ENCODE assay signal across 6 cellular contexts in the genomic region with DNA sequence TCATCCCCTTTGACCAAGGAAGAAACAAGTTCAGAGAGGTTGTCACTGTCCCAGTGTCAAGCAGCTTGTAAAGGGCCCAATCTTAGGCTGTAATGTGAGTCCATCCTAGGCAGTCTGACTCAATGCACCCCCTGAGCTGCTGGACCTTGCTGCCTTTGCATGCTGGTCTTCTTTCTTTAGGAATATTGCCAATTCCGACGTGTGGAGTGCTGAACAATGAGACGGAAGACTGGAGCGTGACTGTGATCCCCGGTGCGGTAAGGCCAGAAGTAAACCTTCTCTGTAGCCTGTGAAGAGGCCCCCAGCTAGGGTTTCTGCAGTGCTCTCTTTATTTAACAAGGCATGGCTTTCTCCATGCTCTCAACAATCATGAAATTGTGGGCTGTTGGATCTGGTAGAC. TPM values are rescaled to one million over a fixed set of nuclear protein-coding genes. Genes with fewer than 3 reads are reported as not detected.
DNase-seq lines count a peak whose midpoint lies in the region; TF ChIP-seq lines count a peak whose summit lies in the region.

No MANE protein-coding gene starts in this region.

- DNase-seq in GM23248 (peak; percentile 23), adipocyte (ENCODE audit: low read depth) (no peak), NCI-H524 (lab: John Stamatoyannopoulos, UW) (no peak), SKM-1 treated with dmso at 0.1 percent for 144 hours (lab: John Stamatoyannopoulos, UW; ENCODE audit: unreplicated experiment) (no peak)
- no peak for DNase-seq in activated CD8-positive, alpha-beta memory T cell treated with anti-CD3 and anti-CD28 coated beads for 24 hours

- H3K79me2 ChIP-seq in GM23248 (ENCODE audit: insufficient read depth) (no peaks in the 10 kb centered on the region), neural cell (replicated peaks; ENCODE audit: insufficient read depth, low read length) (peaks cover 15% of the 10 kb centered on the region)

- H3K9me3 ChIP-seq in GM23248 (ENCODE audit: low read depth) (no peaks in the 10 kb centered on the region), adipocyte (ENCODE audit: control insufficient read depth, low read length) (no peaks in the 10 kb centered on the region), neural cell (ENCODE audit: low read length) (no peaks in the 10 kb centered on the region)

- H3K27ac ChIP-seq in GM23248 (no peak overlapping the region), neural cell (ENCODE audit: low read length) (no peak overlapping the region)

- H3K4me1 ChIP-seq in GM23248 (ENCODE audit: insufficient read depth) (0 out of 2 replicates have a peak, but pooled peaks cover 7% of the 10 kb centered on the region), adipocyte (ENCODE audit: control insufficient read depth, insufficient read depth, low read length) (peaks cover 7% of the 10 kb centered on the region)

- H3F3A ChIP-seq in GM23248 (ENCODE audit: insufficient read depth): no peaks in the 10 kb centered on the region; the same call in 1 of the 2 replicates
- no peaks in the 10 kb centered on the region for H3F3A ChIP-seq in neural cell (ENCODE audit: insufficient read depth, low read length, poor library complexity, severe bottlenecking)

- TF ChIP-seq RAD21 in neural cell (conservative IDR thresholded peaks at IDR 0.05): no peak

- H3K9ac ChIP-seq in GM23248 (peak overlapping the region; percentile 84; the same call in 1 of the 2 replicates), adipocyte (ENCODE audit: low read length) (peak overlapping the region; percentile 87), neural cell (ENCODE audit: low read length) (peak overlapping the region; percentile 74)

- H2AFZ ChIP-seq in GM23248 (peak overlapping the region; percentile 97), neural cell (ENCODE audit: low read depth, low read length) (no peak overlapping the region)

- peak overlapping the region; percentile 93 for H3K4me2 ChIP-seq in GM23248 (ENCODE audit: unreplicated experiment)
- H3K4me2 ChIP-seq in neural cell (ENCODE audit: low read length): peak overlapping the region; percentile 98

- 79 to 86% methylated on average over 6 of the region's 6 CpGs for WGBS in GM23248 (ENCODE audit: low coverage in 1 of 2, low lambda C conversion rate in 2 of 2, missing lambda C conversion rate in 2 of 2), 2 experiments

- TF ChIP-seq EP300 in neural cell (conservative IDR thresholded peaks at IDR 0.05; ENCODE audit: poor library complexity, severe bottlenecking): no peak

- no peaks in the 10 kb centered on the region; the same call in 1 of the 2 replicates for H3K36me3 ChIP-seq in GM23248 (ENCODE audit: low read depth)
- H3K36me3 ChIP-seq in adipocyte (ENCODE audit: control insufficient read depth, insufficient read depth, low read length, severe bottlenecking): peaks cover 8% of the 10 kb centered on the region
- H3K36me3 ChIP-seq in neural cell (ENCODE audit: insufficient read depth, low read length): no peaks in the 10 kb centered on the region

- TF ChIP-seq CTCF in neural cell (IDR thresholded peaks at IDR 0.05; ENCODE audit: poor library complexity, severe bottlenecking): no peak

- H4K20me1 ChIP-seq in GM23248 (ENCODE audit: insufficient read depth) (no peaks in the 10 kb centered on the region), neural cell (ENCODE audit: insufficient read depth) (no peaks in the 10 kb centered on the region)

- no peaks in the 10 kb centered on the region for H3K9me2 ChIP-seq in GM23248 (ENCODE audit: insufficient read depth)
- no peaks in the 10 kb centered on the region for H3K9me2 ChIP-seq in neural cell (ENCODE audit: insufficient read depth, low read length)

- H3K4me3 ChIP-seq in GM23248: peak overlapping the region; percentile 88
- peak overlapping the region; percentile 91 for H3K4me3 ChIP-seq in adipocyte (ENCODE audit: low read length)
- H3K4me3 ChIP-seq in neural cell (ENCODE audit: low read length): peak overlapping the region; percentile 96

- in situ Hi-C loops in GM23248 (cut with MboI): no loop called here

- H3K27me3 ChIP-seq in GM23248 (replicated peaks; ENCODE audit: insufficient read depth): no peaks in the 10 kb centered on the region
- H3K27me3 ChIP-seq in adipocyte (replicated peaks; ENCODE audit: control insufficient read depth, insufficient read depth, low read length): no peaks in the 10 kb centered on the region
- H3K27me3 ChIP-seq in neural cell (ENCODE audit: insufficient read depth, low read depth, low read length): no peaks in the 10 kb centered on the region

TF ChIP-seq in neural cell, 6 proteins besides CTCF, POLR2A, EP300 and RAD21:
- TF ChIP-seq EZH2 (IDR thresholded peaks at IDR 0.05; ENCODE audit: borderline replicate concordance, insufficient read depth, low read length, poor library complexity, severe bottlenecking): no peak
- no peak for TF ChIP-seq POLR2AphosphoS5 (IDR thresholded peaks at IDR 0.05)
- no peak for TF ChIP-seq TAF1 (IDR thresholded peaks at IDR 0.05; ENCODE audit: low read depth)

RNA-seq across cellular contexts. Expression of a gene that starts 1.0 kb away (rescaled TPM):
- 9.3 and 13.3 TPM in 2 replicates for total RNA-seq in GM23248 (2014; rRNA removed; shearing (Covaris generic))
- polyA plus RNA-seq in GM23248 (2016; fragmentation: Nextera tagmentation; extraction: Ambion mirVana) (4.4 and 5.0 TPM in 2 replicates), neural cell (14.3 and 15.1 TPM in 2 replicates)
- polyA minus RNA-seq in neural cell: 12.4 and 13.9 TPM in 2 replicates

RNA-seq across cellular contexts. Expression of a gene that starts 38.2 kb away (rescaled TPM):
- 38.7 and 54.5 TPM in 2 replicates for total RNA-seq in GM23248 (2014; rRNA removed; shearing (Covaris generic))
- polyA plus RNA-seq in GM23248 (2016; fragmentation: Nextera tagmentation; extraction: Ambion mirVana): 24.2 and 25.8 TPM in 2 replicates
- polyA plus RNA-seq in neural cell: 36.4 and 47.8 TPM in 2 replicates
- polyA minus RNA-seq in neural cell: 38.5 and 42.7 TPM in 2 replicates

RNA-seq across cellular contexts. Expression of a gene that starts 38.4 kb away (rescaled TPM):
- total RNA-seq in GM23248 (2014; rRNA removed; shearing (Covaris generic)): 88.0 and 108 TPM in 2 replicates
- polyA plus RNA-seq in GM23248 (2016; fragmentation: Nextera tagmentation; extraction: Ambion mirVana) (63.3 and 63.5 TPM in 2 replicates), neural cell (59.9 and 71.1 TPM in 2 replicates)
- 30.2 and 42.0 TPM in 2 replicates for polyA minus RNA-seq in neural cell

RNA-seq across cellular contexts. Expression of a gene that starts 40.3 kb away (rescaled TPM):
- 22.3 and 30.2 TPM in 2 replicates for total RNA-seq in GM23248 (2014; rRNA removed; shearing (Covaris generic))
- polyA plus RNA-seq in GM23248 (2016; fragmentation: Nextera tagmentation; extraction: Ambion mirVana) (12.9 and 13.3 TPM in 2 replicates), neural cell (33.5 and 34.5 TPM in 2 replicates)
- polyA minus RNA-seq in neural cell: 34.3 and 36.7 TPM in 2 replicates
